Comparison of ENCODE assay signal across 9 cellular contexts in the genomic region with DNA sequence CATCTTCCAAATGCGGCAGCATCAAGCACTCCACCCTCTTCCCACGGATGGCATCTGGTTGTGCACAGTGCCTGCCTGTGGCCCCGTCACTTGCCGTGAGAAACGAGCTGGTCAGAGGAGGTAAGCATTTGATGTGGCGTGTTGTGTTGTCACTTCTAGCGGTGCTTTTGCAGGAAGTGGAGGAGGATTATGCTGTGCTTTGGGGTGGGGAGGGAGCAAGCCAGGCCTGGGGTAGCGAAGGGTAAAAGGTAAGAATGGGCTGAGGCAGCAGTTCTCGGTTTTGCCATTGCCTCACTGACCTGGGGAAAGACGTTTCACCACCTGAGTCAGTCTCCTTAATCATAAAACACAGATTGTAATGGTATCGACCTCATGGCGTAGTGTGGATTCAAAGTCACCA. TPM values are rescaled to one million over a fixed set of nuclear protein-coding genes. Genes with fewer than 3 reads are reported as not detected.
A peak's percentile ranks its signal among the peaks of the same experiment; 100 is the strongest.
DNase-seq lines count a peak whose midpoint lies in the region; ATAC-seq and TF ChIP-seq lines count a peak whose summit lies in the region.
"Had no signal": no experiment of that assay in that cellular context is flagged by ENCODE, and none has a peak within 500 bp of the region (broad histone marks: within the 10 kb centered on the region; RNA-seq: fewer than 3 reads in every experiment).

No MANE protein-coding gene starts in this region.

- peak overlapping the region; percentile 94 for H3K27ac Mint-ChIP-seq in T-helper 2 cell treated with Interferon-gamma antibody and Interleukin-4, amounts not matched to agents 5 μg/mL and 100 μg/mL, for 36 hours
- H3K27ac Mint-ChIP-seq in neural crest cell (ENCODE audit: unreplicated experiment) = no peak overlapping the region
- peak overlapping the region; percentile 70 for H3K27ac Mint-ChIP-seq in stimulated activated naive CD8-positive, alpha-beta T cell treated with anti-CD3 and anti-CD28 coated beads, Interleukin-15, Interleukin-2, amounts not matched to agents 100 ng/mL and 50 ng/mL, for 24 hours
- no peak overlapping the region for H3K27ac Mint-ChIP-seq in stimulated activated memory B cell treated with anti-CD40 and anti-IgM and Interleukin-4, amounts not matched to agents 10 μg/mL and 1 μg/mL and 100 μg/mL, for 72 hours

- H3K9me3 Mint-ChIP-seq in T-helper 2 cell treated with Interferon-gamma antibody and Interleukin-4, amounts not matched to agents 5 μg/mL and 100 μg/mL, for 36 hours = no peaks in the 10 kb centered on the region
- H3K9me3 Mint-ChIP-seq in neural crest cell = no peaks in the 10 kb centered on the region
- H3K9me3 Mint-ChIP-seq in stimulated activated naive CD8-positive, alpha-beta T cell treated with anti-CD3 and anti-CD28 coated beads, Interleukin-15, Interleukin-2, amounts not matched to agents 100 ng/mL and 50 ng/mL, for 24 hours = no peaks in the 10 kb centered on the region
- H3K9me3 Mint-ChIP-seq in stimulated activated memory B cell treated with anti-CD40 and anti-IgM and Interleukin-4, amounts not matched to agents 10 μg/mL and 1 μg/mL and 100 μg/mL, for 72 hours = no peaks in the 10 kb centered on the region
- H3K9me3 Mint-ChIP-seq: memory B cell had no signal

- H3K4me3 Mint-ChIP-seq in T-helper 2 cell treated with Interferon-gamma antibody and Interleukin-4, amounts not matched to agents 5 μg/mL and 100 μg/mL, for 36 hours = peak overlapping the region; percentile 58
- peak overlapping the region; percentile 93 for H3K4me3 Mint-ChIP-seq in neural crest cell
- peak overlapping the region; percentile 76 for H3K4me3 Mint-ChIP-seq in stimulated activated naive CD8-positive, alpha-beta T cell treated with anti-CD3 and anti-CD28 coated beads, Interleukin-15, Interleukin-2, amounts not matched to agents 100 ng/mL and 50 ng/mL, for 24 hours
- no peak overlapping the region for H3K4me3 Mint-ChIP-seq in stimulated activated memory B cell treated with anti-CD40 and anti-IgM and Interleukin-4, amounts not matched to agents 10 μg/mL and 1 μg/mL and 100 μg/mL, for 72 hours

- peak; percentile 80 for DNase-seq in T-helper 2 cell treated with Interferon-gamma antibody and Interleukin-4, amounts not matched to agents 5 μg/mL and 100 μg/mL, for 36 hours (ENCODE audit: low spot score)
- DNase-seq in activated T-helper 1 cell treated with anti-CD3 and anti-CD28 coated beads, Interleukin-2, amount 50 U/mL, for 16 hours (ENCODE audit: low read depth in 1 of 2, low spot score in 1 of 2) = peak; percentile 55 to 62
- DNase-seq in neural crest cell (ENCODE audit: low read depth, low spot score) = no peak
- DNase-seq: dermis blood vessel endothelial cell had no signal

- H3K4me1 Mint-ChIP-seq in T-helper 2 cell treated with Interferon-gamma antibody and Interleukin-4, amounts not matched to agents 5 μg/mL and 100 μg/mL, for 36 hours (ENCODE audit: low read depth) = peaks cover 36% of the 10 kb centered on the region
- peaks cover 32% of the 10 kb centered on the region for H3K4me1 Mint-ChIP-seq in neural crest cell
- H3K4me1 Mint-ChIP-seq in stimulated activated naive CD8-positive, alpha-beta T cell treated with anti-CD3 and anti-CD28 coated beads, Interleukin-15, Interleukin-2, amounts not matched to agents 100 ng/mL and 50 ng/mL, for 24 hours (ENCODE audit: low read depth) = peaks cover 61% of the 10 kb centered on the region
- H3K4me1 Mint-ChIP-seq in stimulated activated memory B cell treated with anti-CD40 and anti-IgM and Interleukin-4, amounts not matched to agents 10 μg/mL and 1 μg/mL and 100 μg/mL, for 72 hours = peaks cover 52% of the 10 kb centered on the region

- ATAC-seq in stimulated activated memory B cell treated with anti-CD40 and anti-IgM and Interleukin-4, amounts not matched to agents 10 μg/mL and 1 μg/mL and 100 μg/mL, for 72 hours = no peak
- ATAC-seq in HG03469 (IDR thresholded peaks at IDR 0.05; ENCODE audit: unreplicated experiment) = no peak
- no peak for ATAC-seq in HG03354 (IDR thresholded peaks at IDR 0.05; ENCODE audit: poor library complexity, severe bottlenecking, unreplicated experiment)

- no peaks in the 10 kb centered on the region for H3K27me3 Mint-ChIP-seq in T-helper 2 cell treated with Interferon-gamma antibody and Interleukin-4, amounts not matched to agents 5 μg/mL and 100 μg/mL, for 36 hours (ENCODE audit: low read depth)
- H3K27me3 Mint-ChIP-seq in neural crest cell (ENCODE audit: low read depth) = peaks cover 12% of the 10 kb centered on the region
- H3K27me3 Mint-ChIP-seq in stimulated activated naive CD8-positive, alpha-beta T cell treated with anti-CD3 and anti-CD28 coated beads, Interleukin-15, Interleukin-2, amounts not matched to agents 100 ng/mL and 50 ng/mL, for 24 hours = no peaks in the 10 kb centered on the region
- H3K27me3 Mint-ChIP-seq in stimulated activated memory B cell treated with anti-CD40 and anti-IgM and Interleukin-4, amounts not matched to agents 10 μg/mL and 1 μg/mL and 100 μg/mL, for 72 hours = no peaks in the 10 kb centered on the region
- H3K27me3 Mint-ChIP-seq: memory B cell had no signal

- no peak for TF ChIP-seq CTCF in neural crest cell (conservative IDR thresholded peaks at IDR 0.05)

- peaks cover 35% of the 10 kb centered on the region for H3K36me3 Mint-ChIP-seq in T-helper 2 cell treated with Interferon-gamma antibody and Interleukin-4, amounts not matched to agents 5 μg/mL and 100 μg/mL, for 36 hours (ENCODE audit: low read depth)
- H3K36me3 Mint-ChIP-seq in neural crest cell (ENCODE audit: low read depth) = peaks cover 17% of the 10 kb centered on the region
- H3K36me3 Mint-ChIP-seq in stimulated activated naive CD8-positive, alpha-beta T cell treated with anti-CD3 and anti-CD28 coated beads, Interleukin-15, Interleukin-2, amounts not matched to agents 100 ng/mL and 50 ng/mL, for 24 hours (ENCODE audit: low read depth) = peaks cover 43% of the 10 kb centered on the region
- peaks cover 33% of the 10 kb centered on the region for H3K36me3 Mint-ChIP-seq in stimulated activated memory B cell treated with anti-CD40 and anti-IgM and Interleukin-4, amounts not matched to agents 10 μg/mL and 1 μg/mL and 100 μg/mL, for 72 hours

RNA-seq across cellular contexts. Expression of a gene that starts 2.3 kb away (rescaled TPM):
- total RNA-seq in neural crest cell = 42.8 and 46.3 TPM in 2 replicates

RNA-seq across cellular contexts. Expression of a gene that starts 30.7 kb away (rescaled TPM):
- total RNA-seq in neural crest cell = 56.4 and 56.8 TPM in 2 replicates

RNA-seq across cellular contexts. Expression of a gene that starts 44.9 kb away (rescaled TPM):
- not detected in 2 replicates for total RNA-seq in neural crest cell
- total RNA-seq: dermis blood vessel endothelial cell had no signal

Comparison
In these comparisons a context has a peak if more than half of its experiments do, and no peak if none do; other contexts are left out.
1. H3K27ac Mint-ChIP-seq: peak in T-helper 2 cell treated with Interferon-gamma antibody and Interleukin-4, amounts not matched to agents 5 μg/mL and 100 μg/mL, for 36 hours (single experiment) and stimulated activated naive CD8-positive, alpha-beta T cell treated with anti-CD3 and anti-CD28 coated beads, Interleukin-15, Interleukin-2, amounts not matched to agents 100 ng/mL and 50 ng/mL, for 24 hours (single experiment); none in neural crest cell (single experiment) and stimulated activated memory B cell treated with anti-CD40 and anti-IgM and Interleukin-4, amounts not matched to agents 10 μg/mL and 1 μg/mL and 100 μg/mL, for 72 hours (single experiment).